Comparison of ENCODE assay signal across 8 cellular contexts in genomic region chr4:146916479-146917076, GRCh38. TPM values are rescaled to one million over a fixed set of nuclear protein-coding genes. Genes with fewer than 3 reads are reported as not detected.
DNase-seq lines count a peak whose midpoint lies in the region; ATAC-seq and TF ChIP-seq lines count a peak whose summit lies in the region.

No MANE protein-coding gene starts in this region.

- TF ChIP-seq POLR2A in erythroblast (IDR thresholded peaks at IDR 0.05; ENCODE audit: low read length) = no peak

- ATAC-seq in HG03103 (IDR thresholded peaks at IDR 0.05; ENCODE audit: low read depth, unreplicated experiment) (peak; percentile 65), RWPE2 (ENCODE audit: low read depth) (no peak), GM18519 (IDR thresholded peaks at IDR 0.05; ENCODE audit: low FRiP score, unreplicated experiment) (no peak), GM21619 (IDR thresholded peaks at IDR 0.05; ENCODE audit: unreplicated experiment) (no peak)

- H3K4me1 Mint-ChIP-seq in activated CD4-positive, alpha-beta T cell treated with anti-CD3 and anti-CD28 coated beads, Interleukin-2, amount 10 ng/mL, durations not matched to agents 24 days and 14 days = no peaks in the 10 kb centered on the region
- H3K4me1 Mint-ChIP-seq in progenitor cell of endocrine pancreas (ENCODE audit: low read depth) = no peaks in the 10 kb centered on the region

- no peaks in the 10 kb centered on the region for H3K9me3 ChIP-seq in RWPE2 (ENCODE audit: severe bottlenecking)

- DNase-seq in activated CD4-positive, alpha-beta T cell treated with anti-CD3 and anti-CD28 coated beads, Interleukin-2, amount 10 ng/mL, durations not matched to agents 24 days and 14 days = peak; percentile 73
- DNase-seq in activated CD4-positive, alpha-beta T cell treated with anti-CD3 and anti-CD28 coated beads for 1 hour = no peak
- no peak for DNase-seq in RWPE2 (ENCODE audit: low spot score)
- DNase-seq in erythroblast (lab: John Stamatoyannopoulos, UW) = peak; percentile 22 to 59
- DNase-seq in progenitor cell of endocrine pancreas (ENCODE audit: low spot score, unreplicated experiment) = no peak

- H3K27me3 ChIP-seq in RWPE2 (ENCODE audit: insufficient read depth, poor library complexity, severe bottlenecking) = peaks cover 16% of the 10 kb centered on the region

- no peaks in the 10 kb centered on the region for H3K36me3 Mint-ChIP-seq in activated CD4-positive, alpha-beta T cell treated with anti-CD3 and anti-CD28 coated beads, Interleukin-2, amount 10 ng/mL, durations not matched to agents 24 days and 14 days (ENCODE audit: low read depth)
- no peaks in the 10 kb centered on the region for H3K36me3 Mint-ChIP-seq in progenitor cell of endocrine pancreas (ENCODE audit: insufficient read depth)

- no peak overlapping the region for H3K27ac Mint-ChIP-seq in activated CD4-positive, alpha-beta T cell treated with anti-CD3 and anti-CD28 coated beads, Interleukin-2, amount 10 ng/mL, durations not matched to agents 24 days and 14 days
- no peak overlapping the region for H3K27ac Mint-ChIP-seq in progenitor cell of endocrine pancreas

- no peaks in the 10 kb centered on the region for H3K4me1 ChIP-seq in RWPE2 (ENCODE audit: insufficient read depth, poor library complexity, severe bottlenecking)

- no peaks in the 10 kb centered on the region for H3K36me3 ChIP-seq in RWPE2 (ENCODE audit: low read depth)

- no peak overlapping the region for H3K4me3 Mint-ChIP-seq in activated CD4-positive, alpha-beta T cell treated with anti-CD3 and anti-CD28 coated beads, Interleukin-2, amount 10 ng/mL, durations not matched to agents 24 days and 14 days
- no peak overlapping the region for H3K4me3 Mint-ChIP-seq in progenitor cell of endocrine pancreas (ENCODE audit: low read depth)

- no peaks in the 10 kb centered on the region for H3K9me3 Mint-ChIP-seq in activated CD4-positive, alpha-beta T cell treated with anti-CD3 and anti-CD28 coated beads, Interleukin-2, amount 10 ng/mL, durations not matched to agents 24 days and 14 days
- H3K9me3 Mint-ChIP-seq in progenitor cell of endocrine pancreas (ENCODE audit: low read depth) = no peaks in the 10 kb centered on the region

- no peak overlapping the region for H3K4me3 ChIP-seq in RWPE2 (ENCODE audit: severe bottlenecking)

- peaks cover 8% of the 10 kb centered on the region for H3K27me3 Mint-ChIP-seq in activated CD4-positive, alpha-beta T cell treated with anti-CD3 and anti-CD28 coated beads, Interleukin-2, amount 10 ng/mL, durations not matched to agents 24 days and 14 days
- H3K27me3 Mint-ChIP-seq in progenitor cell of endocrine pancreas = peaks cover 4% of the 10 kb centered on the region

- no peak overlapping the region for H3K27ac ChIP-seq in RWPE2 (ENCODE audit: poor library complexity, severe bottlenecking)

- intact Hi-C loops in activated CD4-positive, alpha-beta T cell treated with anti-CD3 and anti-CD28 coated beads, Interleukin-2, amount 10 ng/mL, durations not matched to agents 24 days and 14 days (cut with micrococcal nuclease) = loop anchor here (1.0 to 5.0 kb wide), 4 partner anchors 576 to 959 kb away; no protein-coding TSS in a partner anchor

- peak; percentile 88 for TF ChIP-seq CTCF in RWPE2 (IDR thresholded peaks at IDR 0.05; ENCODE audit: poor library complexity, severe bottlenecking)
- peak; percentile 92 for TF ChIP-seq CTCF in progenitor cell of endocrine pancreas (IDR thresholded peaks at IDR 0.05; ENCODE audit: unreplicated experiment)

RNA-seq across cellular contexts. Expression of gene TTC29, which starts 29.1 kb away (rescaled TPM):
- total RNA-seq in activated CD4-positive, alpha-beta T cell treated with anti-CD3 and anti-CD28 coated beads, Interleukin-2, amount 10 ng/mL, durations not matched to agents 24 days and 14 days = not detected in 2 replicates
- 3.1 and 3.8 TPM in 2 replicates for total RNA-seq in progenitor cell of endocrine pancreas

Comparison
In these comparisons a context has a peak if more than half of its experiments do, and no peak if none do; other contexts are left out.
1. DNase-seq: peak in activated CD4-positive, alpha-beta T cell treated with anti-CD3 and anti-CD28 coated beads, Interleukin-2, amount 10 ng/mL, durations not matched to agents 24 days and 14 days (single experiment) and erythroblast (2 of 2); none in activated CD4-positive, alpha-beta T cell treated with anti-CD3 and anti-CD28 coated beads for 1 hour (single experiment), RWPE2 (single experiment) and progenitor cell of endocrine pancreas (single experiment).